Comparison of ENCODE assay signal across 14 cellular contexts in the genomic region with DNA sequence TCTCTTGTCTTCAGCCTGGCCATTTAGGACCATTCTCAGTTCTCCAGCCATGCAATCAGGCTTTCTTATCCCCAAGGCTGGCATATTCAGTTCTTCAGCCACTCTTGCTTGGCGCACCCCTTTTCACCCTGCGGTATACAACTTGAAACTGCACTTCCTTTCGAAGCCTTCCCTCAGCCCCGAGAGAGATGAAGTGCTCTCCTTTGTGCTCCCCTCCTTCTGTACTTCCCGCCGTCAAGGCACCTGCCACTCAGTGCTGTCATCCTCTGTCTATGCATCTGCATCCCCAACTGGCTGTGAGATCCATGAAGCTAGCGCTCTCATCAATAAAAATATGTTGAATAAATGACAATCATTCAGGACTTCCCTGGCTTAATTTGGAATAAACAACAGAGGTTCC. TPM values are rescaled to one million over a fixed set of nuclear protein-coding genes. Genes with fewer than 3 reads are reported as not detected.
DNase-seq lines count a peak whose midpoint lies in the region; ATAC-seq, FAIRE-seq and TF ChIP-seq lines count a peak whose summit lies in the region.
"Had no signal": no experiment of that assay in that cellular context is flagged by ENCODE, and none has a peak within 500 bp of the region (broad histone marks: within the 10 kb centered on the region; RNA-seq: fewer than 3 reads in every experiment).

No MANE protein-coding gene starts in this region.

- H3K4me3 ChIP-seq in cardiac muscle cell: no peak overlapping the region
- H3K4me3 ChIP-seq: gastrocnemius medialis, lower lobe of right lung had no signal

- peak overlapping the region in 1 of 2 donors; percentile 20 for H3K4me3 Mint-ChIP-seq in activated T-cell treated with anti-CD3 and anti-CD28 coated beads, Interleukin-2, amount 50 U/mL, for 72 hours

- no peaks in the 10 kb centered on the region for H3K36me3 ChIP-seq in cardiac muscle cell
- H3K36me3 ChIP-seq: brain microvascular endothelial cell, gastrocnemius medialis, lower lobe of right lung had no signal

- H3K27me3 Mint-ChIP-seq in activated T-cell treated with anti-CD3 and anti-CD28 coated beads, Interleukin-2, amount 50 U/mL, for 72 hours (ENCODE audit: low read depth): peaks cover 25% of the 10 kb centered on the region

- peak overlapping the region; percentile 14 for H3K27ac ChIP-seq in cardiac muscle cell
- H3K27ac ChIP-seq: brain microvascular endothelial cell, gastrocnemius medialis, lower lobe of right lung had no signal

- H3K4me1 ChIP-seq in cardiac muscle cell (ENCODE audit: low read depth): peaks cover 15% of the 10 kb centered on the region

- peaks cover 0 to 2% of the 10 kb centered on the region in 2 donors for H3K9me3 Mint-ChIP-seq in activated T-cell treated with anti-CD3 and anti-CD28 coated beads, Interleukin-2, amount 50 U/mL, for 72 hours

- peak in 1 of 2 donors; percentile 1 for DNase-seq in cardiac muscle cell (ENCODE audit: low read depth in 1 of 2, low spot score in 1 of 2)
- no peak for DNase-seq in cardiac septum (ENCODE audit: low spot score)
- DNase-seq in urothelium cell line (ENCODE audit: low spot score): no peak
- DNase-seq in GM19240 (ENCODE audit: insufficient read length, low spot score): no peak
- no peak for DNase-seq in activated T-cell treated with anti-CD3 and anti-CD28 coated beads, Interleukin-2, amount 50 U/mL, for 72 hours
- DNase-seq: brain microvascular endothelial cell, gastrocnemius medialis, lower lobe of right lung had no signal

- no peak overlapping the region for H3K27ac Mint-ChIP-seq in activated T-cell treated with anti-CD3 and anti-CD28 coated beads, Interleukin-2, amount 50 U/mL, for 72 hours

- ATAC-seq in HG02610 (IDR thresholded peaks at IDR 0.05; ENCODE audit: unreplicated experiment): peak; percentile 79
- ATAC-seq in HG03558 (IDR thresholded peaks at IDR 0.05; ENCODE audit: extremely low read depth, unreplicated experiment): peak; percentile 64
- no peak for ATAC-seq in HG02970 (IDR thresholded peaks at IDR 0.05; ENCODE audit: low FRiP score, unreplicated experiment)
- no peak for ATAC-seq in activated T-cell treated with anti-CD3 and anti-CD28 coated beads, Interleukin-2, amount 50 U/mL, for 72 hours (replicated peaks in 1 of 2)
- ATAC-seq: gastrocnemius medialis, HepG2, lower lobe of right lung, Panc1, sciatic nerve had no signal

- FAIRE-seq in urothelium cell line (lab: Jason Lieb, UNC): peak; percentile 85
- FAIRE-seq: HepG2 had no signal

- H3K9me3 ChIP-seq in cardiac muscle cell (ENCODE audit: low read depth): no peaks in the 10 kb centered on the region
- H3K9me3 ChIP-seq: gastrocnemius medialis, lower lobe of right lung had no signal

- H3K27me3 ChIP-seq in cardiac muscle cell: no peaks in the 10 kb centered on the region
- H3K27me3 ChIP-seq: brain microvascular endothelial cell, gastrocnemius medialis had no signal

- H3K36me3 Mint-ChIP-seq in activated T-cell treated with anti-CD3 and anti-CD28 coated beads, Interleukin-2, amount 50 U/mL, for 72 hours (ENCODE audit: insufficient read depth in 2 of 2): no peaks in the 10 kb centered on the region

- intact Hi-C loops in cardiac septum (cut with DNase I): loop anchor here (10.0 kb wide), 1 partner anchor 47 kb away; no protein-coding TSS in a partner anchor

- no peak for TF ChIP-seq CTCF in cardiac muscle cell (IDR thresholded peaks at IDR 0.05; ENCODE audit: low read depth, low read length)

- peaks cover 7% of the 10 kb centered on the region for H3K4me1 Mint-ChIP-seq in activated T-cell treated with anti-CD3 and anti-CD28 coated beads, Interleukin-2, amount 50 U/mL, for 72 hours (ENCODE audit: low read depth)

RNA-seq across cellular contexts. Expression of gene MORC1, which starts 45.7 kb away (rescaled TPM):
- total RNA-seq in cardiac muscle cell (not detected in 2 replicates), cardiac septum (not detected)
- polyA plus RNA-seq in cardiac muscle cell: not detected in 2 replicates
- total RNA-seq in activated T-cell treated with anti-CD3 and anti-CD28 coated beads, Interleukin-2, amount 50 U/mL, for 72 hours: not detected
- total RNA-seq: gastrocnemius medialis, HepG2, lower lobe of right lung, sciatic nerve had no signal
- polyA plus RNA-seq: HepG2 had no signal

Comparison
In these comparisons a context has a peak if more than half of its experiments do, and no peak if none do; other contexts are left out.
1. ATAC-seq: peak in HG02610 (single experiment) and HG03558 (single experiment); none in HG02970 (single experiment) and activated T-cell treated with anti-CD3 and anti-CD28 coated beads, Interleukin-2, amount 50 U/mL, for 72 hours (0 of 2).